In genomic region chr2:97662895-97663625, GRCh38 we compare ENCODE assay signal across 8 cellular contexts. TPM values are rescaled to one million over a fixed set of nuclear protein-coding genes. Genes with fewer than 3 reads are reported as not detected.
DNase-seq lines count a peak whose midpoint lies in the region; ATAC-seq and TF ChIP-seq lines count a peak whose summit lies in the region.

No MANE protein-coding gene starts in this region.

- no peaks in the 10 kb centered on the region for H3K27me3 ChIP-seq in CD4-positive, CD25-positive, alpha-beta regulatory T cell (ENCODE audit: control insufficient read depth, insufficient read depth, low read length)
- H3K27me3 ChIP-seq in Panc1 (ENCODE audit: control insufficient read depth, insufficient read depth, low read length) (no peaks in the 10 kb centered on the region), fibroblast of lung (ENCODE audit: control insufficient read depth, insufficient read depth, low read length) (no peaks in the 10 kb centered on the region)

- H3K79me2 ChIP-seq in fibroblast of lung (ENCODE audit: control insufficient read depth, insufficient read depth, low read length) = peaks cover 33% of the 10 kb centered on the region

- POLR2A ChIA-PET in Panc1 (lab: Charles Lee) = interaction anchor here (0.6 to 1.5 kb wide), 3 partner anchors 12 to 122 kb away, joined by 4 to 12 read pairs (median 4); partner anchors contain the start of gene COX5B

- peak overlapping the region; percentile 96 for H3K9ac ChIP-seq in fibroblast of lung (ENCODE audit: insufficient read depth, low read length)

- no TSS peak for BruUV-seq in Panc1 (replicated peaks; lab: Mats Ljungman, UMichigan)

- peak overlapping the region; percentile 84 for H3K4me2 ChIP-seq in fibroblast of lung (ENCODE audit: extremely low read depth, insufficient read depth, low read length)

- no peaks in the 10 kb centered on the region for H3K9me3 Mint-ChIP-seq in CD4-positive, CD25-positive, alpha-beta regulatory T cell
- H3K9me3 Mint-ChIP-seq in natural killer cell = no peaks in the 10 kb centered on the region

- CTCF ChIA-PET in Panc1 (lab: Charles Lee) = interaction anchor here (1.6 kb wide), 1 partner anchor 37 kb away, joined by 5 read pairs; no protein-coding TSS in a partner anchor

- H3K4me3 ChIP-seq in CD4-positive, CD25-positive, alpha-beta regulatory T cell (ENCODE audit: low read depth, low read length) = peak overlapping the region; percentile 97
- H3K4me3 ChIP-seq in Panc1 (ENCODE audit: low read depth in 2 of 2, low read length in 2 of 2) (peak overlapping the region; percentile 62 to 77), fibroblast of lung (replicated peaks in 1 of 4; ENCODE audit: control extremely low read depth in 1 of 4, insufficient read depth in 1 of 4, low read depth in 3 of 4, low read length in 4 of 4) (peak overlapping the region; percentile 61 to 92 (median 80))

- H3K36me3 ChIP-seq in CD4-positive, CD25-positive, alpha-beta regulatory T cell (ENCODE audit: control insufficient read depth, insufficient read depth, low read length) = peaks cover 11% of the 10 kb centered on the region
- H3K36me3 ChIP-seq in Panc1 (ENCODE audit: control insufficient read depth, insufficient read depth, low read length) (no peaks in the 10 kb centered on the region; the same call in 1 of the 2 replicates), fibroblast of lung (ENCODE audit: control insufficient read depth, insufficient read depth, low read length) (peaks cover 17% of the 10 kb centered on the region)

- H2AFZ ChIP-seq in fibroblast of lung (ENCODE audit: low read length) = peak overlapping the region; percentile 27

- H3K9me3 ChIP-seq in CD4-positive, CD25-positive, alpha-beta regulatory T cell (ENCODE audit: control insufficient read depth in 2 of 2, low read length in 2 of 2) = no peaks in the 10 kb centered on the region
- H3K9me3 ChIP-seq in Panc1 (ENCODE audit: control insufficient read depth, insufficient read depth, low read depth, low read length) = no peaks in the 10 kb centered on the region
- H3K9me3 ChIP-seq in fibroblast of lung (ENCODE audit: control insufficient read depth, insufficient read depth, low read depth, low read length) = no peaks in the 10 kb centered on the region

- H3K27ac Mint-ChIP-seq in CD4-positive, CD25-positive, alpha-beta regulatory T cell = peak overlapping the region; percentile 72 to 98 (median 95)
- H3K27ac Mint-ChIP-seq in natural killer cell = peak overlapping the region; percentile 95

- intact Hi-C loops in Panc1 (cut with micrococcal nuclease; ENCODE audit: unreplicated experiment) = no loop called here
- intact Hi-C loops in natural killer cell (cut with micrococcal nuclease) = loop anchor here (1.0 to 5.0 kb wide), 3 partner anchors 18 to 84 kb away; partner anchors contain the start of gene ZAP70

- H3K27me3 Mint-ChIP-seq in CD4-positive, CD25-positive, alpha-beta regulatory T cell = peaks cover 8% of the 10 kb centered on the region
- H3K27me3 Mint-ChIP-seq in natural killer cell (ENCODE audit: low read depth in 2 of 2) = no peaks in the 10 kb centered on the region

- H3K27ac ChIP-seq in CD4-positive, CD25-positive, alpha-beta regulatory T cell (ENCODE audit: insufficient read depth, low read length, poor library complexity, severe bottlenecking) = peak overlapping the region; percentile 96
- H3K27ac ChIP-seq in Panc1 (ENCODE audit: low read length) = peak overlapping the region; percentile 49
- peak overlapping the region; percentile 97 for H3K27ac ChIP-seq in fibroblast of lung (ENCODE audit: insufficient read depth, low read length)

- peak; percentile 55 to 80 (median 64) for DNase-seq in CD4-positive, CD25-positive, alpha-beta regulatory T cell
- DNase-seq in Panc1 (ENCODE audit: low read depth, low spot score) = peak; percentile 25
- DNase-seq in activated T-helper 1 cell treated with anti-CD3 and anti-CD28 coated beads, Interleukin-2, amount 50 U/mL, for 16 hours (ENCODE audit: low read depth in 1 of 2, low spot score in 1 of 2) = peak; percentile 13 to 67
- DNase-seq in fibroblast of lung (ENCODE audit: low read depth in 2 of 2) = peak; percentile 64 to 92
- peak; percentile 60 for DNase-seq in natural killer cell
- DNase-seq in stimulated activated naive CD4-positive, alpha-beta T cell (lab: John Stamatoyannopoulos, UW) = peak; percentile 46 to 71 (median 67)

- H3K4me1 Mint-ChIP-seq in CD4-positive, CD25-positive, alpha-beta regulatory T cell = peaks cover 9 to 45% (median 23%) of the 10 kb centered on the region in 4 donors
- peaks cover 29 to 34% of the 10 kb centered on the region in 2 donors for H3K4me1 Mint-ChIP-seq in natural killer cell

- peaks cover 10% of the 10 kb centered on the region for H3K36me3 Mint-ChIP-seq in CD4-positive, CD25-positive, alpha-beta regulatory T cell
- H3K36me3 Mint-ChIP-seq in natural killer cell = no peaks in the 10 kb centered on the region

- H4K20me1 ChIP-seq in fibroblast of lung (ENCODE audit: control insufficient read depth, extremely low read depth, insufficient read depth, low read length) = no peaks in the 10 kb centered on the region

- H3K4me3 Mint-ChIP-seq in CD4-positive, CD25-positive, alpha-beta regulatory T cell = peak overlapping the region; percentile 96 to 98 (median 98)
- peak overlapping the region; percentile 93 for H3K4me3 Mint-ChIP-seq in natural killer cell

- TF ChIP-seq CTCF in Panc1 (IDR thresholded peaks at IDR 0.05) = no peak
- no peak for TF ChIP-seq CTCF in fibroblast of lung (conservative IDR thresholded peaks at IDR 0.05 in 1 of 2, IDR thresholded peaks at IDR 0.05 in 1 of 2; ENCODE audit: low read depth in 1 of 2, low read length in 2 of 2)
- TF ChIP-seq CTCF in natural killer cell (IDR thresholded peaks at IDR 0.05) = no peak

- in situ Hi-C loops in Panc1 (cut with HindIII; ENCODE audit: low pct_unique_long_range_greater_than_20kb, low sequenced_read_pairs) = no loop called here

- ATAC-seq in CD4-positive, CD25-positive, alpha-beta regulatory T cell (ENCODE audit: low read depth in 2 of 2) = peak; percentile 12 to 17
- ATAC-seq in GM19328 (IDR thresholded peaks at IDR 0.05; ENCODE audit: unreplicated experiment) = peak; percentile 36
- peak; percentile 29 for ATAC-seq in HG03457 (IDR thresholded peaks at IDR 0.05; ENCODE audit: unreplicated experiment)
- ATAC-seq in Panc1 = peak; percentile 68
- ATAC-seq in natural killer cell = peak; percentile 20 to 49 (median 43)

- H3K4me1 ChIP-seq in CD4-positive, CD25-positive, alpha-beta regulatory T cell (ENCODE audit: control insufficient read depth, insufficient read depth, low read length, poor library complexity, severe bottlenecking) = peaks cover 36% of the 10 kb centered on the region
- H3K4me1 ChIP-seq in Panc1 (ENCODE audit: control insufficient read depth, insufficient read depth, low read length) (peaks cover 14% of the 10 kb centered on the region), fibroblast of lung (ENCODE audit: control insufficient read depth, extremely low read depth, insufficient read depth, low read length) (peaks cover 11% of the 10 kb centered on the region)

RNA-seq across cellular contexts. Expression of gene ACTR1B, which starts 0.8 kb away (rescaled TPM):
- 86.3 TPM for total RNA-seq in CD4-positive, CD25-positive, alpha-beta regulatory T cell
- polyA plus RNA-seq in CD4-positive, CD25-positive, alpha-beta regulatory T cell = 10 to 100 TPM; 12.9 to 22.6 (median 21.8) TPM
- total RNA-seq in Panc1 (2021; ENCODE audit: unreplicated experiment) = 28.1 TPM
- 39.2 TPM for polyA plus RNA-seq in Panc1 (2012; ENCODE audit: insufficient read length)
- total RNA-seq in fibroblast of lung = 38.8 and 69.9 TPM in 2 replicates
- polyA plus RNA-seq in fibroblast of lung = 38.3 and 40.8 TPM in 2 replicates
- polyA plus RNA-seq in fibroblast of lung (2012) = 54.1 and 62.6 TPM in 2 replicates
- 114 and 133 TPM in 2 replicates for polyA minus RNA-seq in fibroblast of lung (ENCODE audit: low replicate concordance)
- 10 to 100 TPM; 71.6 to 81.1 (median 73.1) TPM for total RNA-seq in natural killer cell

RNA-seq across cellular contexts. Expression of gene C2orf92, which starts 6.5 kb away (rescaled TPM):
- 20.4 TPM for total RNA-seq in CD4-positive, CD25-positive, alpha-beta regulatory T cell
- under 1 TPM in 1 of 4 donors, not detected in 3; 0.61 TPM for polyA plus RNA-seq in CD4-positive, CD25-positive, alpha-beta regulatory T cell
- total RNA-seq in Panc1 (2021; ENCODE audit: unreplicated experiment) (6.0 TPM), fibroblast of lung (0.77 and 0.99 TPM in 2 replicates), natural killer cell (10 to 100 TPM; 13.4 to 20.9 (median 16.1) TPM)
- polyA plus RNA-seq in Panc1 (2012; ENCODE audit: insufficient read length) = 3.8 TPM
- polyA plus RNA-seq in fibroblast of lung = 0.41 and 1.1 TPM in 2 replicates
- polyA plus RNA-seq in fibroblast of lung (2012) = 0.69 and 0.94 TPM in 2 replicates
- not detected in 2 replicates for polyA minus RNA-seq in fibroblast of lung (ENCODE audit: low replicate concordance)

RNA-seq across cellular contexts. Expression of gene COX5B, which starts 17.2 kb away (rescaled TPM):
- total RNA-seq in CD4-positive, CD25-positive, alpha-beta regulatory T cell = 147 TPM
- polyA plus RNA-seq in CD4-positive, CD25-positive, alpha-beta regulatory T cell = 100 to 1,000 TPM; 379 to 538 (median 452) TPM
- 298 TPM for total RNA-seq in Panc1 (2021; ENCODE audit: unreplicated experiment)
- polyA plus RNA-seq in Panc1 (2012; ENCODE audit: insufficient read length) = 264 TPM
- 381 and 460 TPM in 2 replicates for total RNA-seq in fibroblast of lung
- 241 and 257 TPM in 2 replicates for polyA plus RNA-seq in fibroblast of lung
- 297 and 334 TPM in 2 replicates for polyA plus RNA-seq in fibroblast of lung (2012)
- 35.5 and 37.2 TPM in 2 replicates for polyA minus RNA-seq in fibroblast of lung (ENCODE audit: low replicate concordance)
- total RNA-seq in natural killer cell = 100 to 1,000 TPM; 101 to 126 (median 122) TPM

RNA-seq across cellular contexts. Expression of gene ZAP70, which starts 50.3 kb away (rescaled TPM):
- total RNA-seq in CD4-positive, CD25-positive, alpha-beta regulatory T cell = 431 TPM
- 100 to 1,000 TPM; 104 to 144 (median 130) TPM for polyA plus RNA-seq in CD4-positive, CD25-positive, alpha-beta regulatory T cell
- total RNA-seq in Panc1 (2021; ENCODE audit: unreplicated experiment) (0.54 TPM), fibroblast of lung (not detected in 2 replicates), natural killer cell (1,000 to 10,000 TPM in 1 of 3 donors, 100 to 1,000 TPM in 2; 883 to 1,008 (median 954) TPM)
- 0.33 TPM for polyA plus RNA-seq in Panc1 (2012; ENCODE audit: insufficient read length)
- 0.10 TPM in 1 of 2 replicates, not detected in the other for polyA plus RNA-seq in fibroblast of lung
- polyA plus RNA-seq in fibroblast of lung (2012) = not detected in 2 replicates
- not detected in 2 replicates for polyA minus RNA-seq in fibroblast of lung (ENCODE audit: low replicate concordance)

Comparison
In these comparisons a context has a peak if more than half of its experiments do, and no peak if none do; other contexts are left out.
1. Peak in every context shown above with its lines: DNase-seq, ATAC-seq, H3K4me3 ChIP-seq and H3K27ac ChIP-seq.
2. ATAC-seq: peak in every context shown above with its lines; median percentile 68 in Panc1; 43 in natural killer cell; 36 in GM19328; 29 in HG03457; 14 in CD4-positive, CD25-positive, alpha-beta regulatory T cell.
3. DNase-seq: peak in every context shown above with its lines; median percentile 78 in fibroblast of lung; 67 in stimulated activated naive CD4-positive, alpha-beta T cell; 64 in CD4-positive, CD25-positive, alpha-beta regulatory T cell; 60 in natural killer cell; 40 in activated T-helper 1 cell treated with anti-CD3 and anti-CD28 coated beads, Interleukin-2, amount 50 U/mL, for 16 hours; 25 in Panc1.